ENCODE assay signal across 3 cellular contexts in genomic region chr17:27822108-27822507, GRCh38. TPM values are rescaled to one million over a fixed set of nuclear protein-coding genes. Genes with fewer than 3 reads are reported as not detected.
"Had no signal": no experiment of that assay in that cellular context is flagged by ENCODE, and none has a peak within 500 bp of the region (broad histone marks: within the 10 kb centered on the region; RNA-seq: fewer than 3 reads in every experiment).

No MANE protein-coding gene starts in this region.

RNA-seq across cellular contexts. Expression of gene NOS2, which starts 21.8 kb away (rescaled TPM):
- total RNA-seq: GM23248, HT-29 had no signal
- polyA plus RNA-seq: GM23248, IMR-90 had no signal
